8 cellular contexts compared by ENCODE assay signal in the genomic region with DNA sequence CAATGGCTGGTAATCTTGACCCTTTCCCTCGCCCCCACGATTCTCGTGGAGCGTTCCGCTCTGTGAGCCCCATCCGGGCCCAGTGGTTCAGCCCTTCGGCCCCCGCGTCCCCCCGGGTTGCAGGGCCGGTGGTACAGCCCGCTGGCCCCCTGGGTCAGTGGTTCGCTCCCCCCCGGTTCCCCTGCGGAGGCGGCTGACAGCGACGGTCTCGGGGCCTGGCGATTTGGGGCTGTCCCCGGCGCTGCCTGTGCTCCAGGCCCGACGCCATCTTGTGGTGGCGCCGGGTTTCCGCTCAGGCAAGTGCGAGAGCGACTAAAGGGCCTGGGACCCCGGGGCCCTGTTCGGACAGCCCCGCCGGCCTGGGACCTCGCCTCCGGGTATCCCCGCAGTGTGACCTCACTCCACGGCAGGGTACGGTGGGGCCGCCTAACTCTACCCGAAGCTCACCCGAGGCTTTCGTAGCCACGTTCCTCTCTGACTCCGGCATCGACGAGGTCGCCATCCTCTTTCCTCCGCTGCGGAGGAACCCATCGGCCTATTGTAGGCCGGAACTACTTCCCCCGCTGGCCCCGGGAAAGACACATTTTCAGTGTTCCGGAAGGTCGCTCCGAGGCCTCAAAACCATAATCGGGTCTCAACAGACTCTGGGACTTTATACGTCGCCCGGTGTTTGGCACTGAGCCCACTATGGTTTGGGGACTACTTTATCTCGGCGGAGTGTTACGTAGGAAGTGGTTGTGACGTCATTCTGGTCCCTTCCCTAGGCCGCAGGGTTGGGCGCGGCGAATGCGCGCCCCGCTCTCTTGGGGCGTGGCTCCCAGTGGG. TPM values are rescaled to one million over a fixed set of nuclear protein-coding genes. Genes with fewer than 3 reads are reported as not detected.
DNase-seq lines count a peak whose midpoint lies in the region; ATAC-seq and TF ChIP-seq lines count a peak whose summit lies in the region.

A gene with protein sequence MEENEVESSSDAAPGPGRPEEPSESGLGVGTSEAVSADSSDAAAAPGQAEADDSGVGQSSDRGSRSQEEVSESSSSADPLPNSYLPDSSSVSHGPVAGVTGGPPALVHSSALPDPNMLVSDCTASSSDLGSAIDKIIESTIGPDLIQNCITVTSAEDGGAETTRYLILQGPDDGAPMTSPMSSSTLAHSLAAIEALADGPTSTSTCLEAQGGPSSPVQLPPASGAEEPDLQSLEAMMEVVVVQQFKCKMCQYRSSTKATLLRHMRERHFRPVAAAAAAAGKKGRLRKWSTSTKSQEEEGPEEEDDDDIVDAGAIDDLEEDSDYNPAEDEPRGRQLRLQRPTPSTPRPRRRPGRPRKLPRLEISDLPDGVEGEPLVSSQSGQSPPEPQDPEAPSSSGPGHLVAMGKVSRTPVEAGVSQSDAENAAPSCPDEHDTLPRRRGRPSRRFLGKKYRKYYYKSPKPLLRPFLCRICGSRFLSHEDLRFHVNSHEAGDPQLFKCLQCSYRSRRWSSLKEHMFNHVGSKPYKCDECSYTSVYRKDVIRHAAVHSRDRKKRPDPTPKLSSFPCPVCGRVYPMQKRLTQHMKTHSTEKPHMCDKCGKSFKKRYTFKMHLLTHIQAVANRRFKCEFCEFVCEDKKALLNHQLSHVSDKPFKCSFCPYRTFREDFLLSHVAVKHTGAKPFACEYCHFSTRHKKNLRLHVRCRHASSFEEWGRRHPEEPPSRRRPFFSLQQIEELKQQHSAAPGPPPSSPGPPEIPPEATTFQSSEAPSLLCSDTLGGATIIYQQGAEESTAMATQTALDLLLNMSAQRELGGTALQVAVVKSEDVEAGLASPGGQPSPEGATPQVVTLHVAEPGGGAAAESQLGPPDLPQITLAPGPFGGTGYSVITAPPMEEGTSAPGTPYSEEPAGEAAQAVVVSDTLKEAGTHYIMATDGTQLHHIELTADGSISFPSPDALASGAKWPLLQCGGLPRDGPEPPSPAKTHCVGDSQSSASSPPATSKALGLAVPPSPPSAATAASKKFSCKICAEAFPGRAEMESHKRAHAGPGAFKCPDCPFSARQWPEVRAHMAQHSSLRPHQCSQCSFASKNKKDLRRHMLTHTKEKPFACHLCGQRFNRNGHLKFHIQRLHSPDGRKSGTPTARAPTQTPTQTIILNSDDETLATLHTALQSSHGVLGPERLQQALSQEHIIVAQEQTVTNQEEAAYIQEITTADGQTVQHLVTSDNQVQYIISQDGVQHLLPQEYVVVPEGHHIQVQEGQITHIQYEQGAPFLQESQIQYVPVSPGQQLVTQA (N-terminal part only) (minus strand): TSS at position 529 of the 825 bp plus-strand sequence. CDS start 793 bp downstream, outside the sequence.

- H3K4me1 Mint-ChIP-seq in CD14-positive monocyte, result peaks cover 37% of the 10 kb centered on the region
- H3K4me1 Mint-ChIP-seq in dendritic cell treated with granulocyte-macrophage colony-stimulating factor and Interleukin-4, amounts not matched to agents 40 ng/mL and 50 ng/mL, for 4 days (ENCODE audit: low read depth), result peaks cover 49% of the 10 kb centered on the region

- peaks cover 15 to 35% of the 10 kb centered on the region in 2 donors for H3K4me1 ChIP-seq in left lung

- intact Hi-C loops in CD14-positive monocyte (cut with micrococcal nuclease), result loop anchor here (1.0 to 5.0 kb wide), 5 partner anchors 37 to 160 kb away; a partner anchor contains a TSS
- intact Hi-C loops in dendritic cell treated with granulocyte-macrophage colony-stimulating factor and Interleukin-4, amounts not matched to agents 40 ng/mL and 50 ng/mL, for 4 days (cut with micrococcal nuclease), result loop anchor here (5.0 kb wide), 2 partner anchors 40 to 115 kb away; a partner anchor contains a TSS
- intact Hi-C loops in left lung (cut with DNase I), result no loop called here

- H3K9me3 Mint-ChIP-seq in CD14-positive monocyte, result no peaks in the 10 kb centered on the region
- H3K9me3 Mint-ChIP-seq in dendritic cell treated with granulocyte-macrophage colony-stimulating factor and Interleukin-4, amounts not matched to agents 40 ng/mL and 50 ng/mL, for 4 days, result no peaks in the 10 kb centered on the region

- peak within 1 kb of the TSS; percentile 90 to 100 (median 100) for H3K27ac Mint-ChIP-seq in CD14-positive monocyte
- peak within 1 kb of the TSS; percentile 95 for H3K27ac Mint-ChIP-seq in dendritic cell treated with granulocyte-macrophage colony-stimulating factor and Interleukin-4, amounts not matched to agents 40 ng/mL and 50 ng/mL, for 4 days

- peak within 1 kb of the TSS; percentile 83 to 88 for H3K4me3 Mint-ChIP-seq in CD14-positive monocyte
- H3K4me3 Mint-ChIP-seq in dendritic cell treated with granulocyte-macrophage colony-stimulating factor and Interleukin-4, amounts not matched to agents 40 ng/mL and 50 ng/mL, for 4 days, result peak within 1 kb of the TSS; percentile 83

- peak within 1 kb of the TSS; percentile 100 for H3K27ac ChIP-seq in left lung

- H3K9me3 ChIP-seq in left lung, result no peaks in the 10 kb centered on the region

- peak; percentile 94 for DNase-seq in CD14-positive monocyte (ENCODE audit: low spot score)
- peak; percentile 48 for DNase-seq in NCI-H748 treated with DMSO at 0.1 percent for 48 hours (lab: John Stamatoyannopoulos, UW)
- DNase-seq in activated CD4-positive, alpha-beta T cell treated with anti-CD3 and anti-CD28 coated beads, Interleukin-2, amount 50 U/mL, for 24 hours (ENCODE audit: low read depth in 1 of 2, low spot score in 1 of 2), result peak; percentile 91
- peak; percentile 95 to 99 for DNase-seq in left lung
- DNase-seq in stimulated activated CD4-positive, alpha-beta T cell treated with anti-CD3 and anti-CD28 coated beads, Interleukin-2, amount 100 ng/mL, for 48 hours, result peak; percentile 95 to 96

- H3K27me3 Mint-ChIP-seq in CD14-positive monocyte (ENCODE audit: low read depth in 3 of 3), result peaks cover 0 to 2% (median 0%) of the 10 kb centered on the region in 3 donors
- H3K27me3 Mint-ChIP-seq in dendritic cell treated with granulocyte-macrophage colony-stimulating factor and Interleukin-4, amounts not matched to agents 40 ng/mL and 50 ng/mL, for 4 days, result no peaks in the 10 kb centered on the region

- ATAC-seq in GM19372 (IDR thresholded peaks at IDR 0.05; ENCODE audit: low read depth, unreplicated experiment) (peak; percentile 66), HG03558 (IDR thresholded peaks at IDR 0.05; ENCODE audit: extremely low read depth, unreplicated experiment) (peak; percentile 41), left lung (peak; percentile 92)

- H3K36me3 ChIP-seq in left lung, result peaks cover 0 to 33% of the 10 kb centered on the region in 2 donors

- TF ChIP-seq CTCF in CD14-positive monocyte (IDR thresholded peaks at IDR 0.05) (peak; percentile 22), left lung (IDR thresholded peaks at IDR 0.05) (peak; percentile 18 to 34)

- H3K27me3 ChIP-seq in left lung, result no peaks in the 10 kb centered on the region

- H3K36me3 Mint-ChIP-seq in CD14-positive monocyte, result peaks cover 20 to 27% of the 10 kb centered on the region in 2 donors
- peaks cover 44% of the 10 kb centered on the region for H3K36me3 Mint-ChIP-seq in dendritic cell treated with granulocyte-macrophage colony-stimulating factor and Interleukin-4, amounts not matched to agents 40 ng/mL and 50 ng/mL, for 4 days (ENCODE audit: low read depth)

- H3K4me3 ChIP-seq in left lung, result peak within 1 kb of the TSS; percentile 96

RNA-seq across cellular contexts. Expression of the gene that starts here (rescaled TPM):
- polyA plus RNA-seq in CD14-positive monocyte, result 1 to 10 TPM; 2.7 to 3.1 TPM
- 10 to 100 TPM; 15.3 to 23.3 TPM for total RNA-seq in left lung

Comparison
In these comparisons a context has a peak if more than half of its experiments do, and no peak if none do; other contexts are left out.
1. Peak in every context shown above with its lines: DNase-seq, ATAC-seq, H3K4me3 ChIP-seq and H3K27ac ChIP-seq.
2. ATAC-seq: peak in every context shown above with its lines; median percentile 92 in left lung; 66 in GM19372; 41 in HG03558.
3. intact Hi-C loops: an anchor here in CD14-positive monocyte (1.0 to 5.0 kb wide) and dendritic cell treated with granulocyte-macrophage colony-stimulating factor and Interleukin-4, amounts not matched to agents 40 ng/mL and 50 ng/mL, for 4 days (5.0 kb wide); none called in left lung.